8 cellular contexts compared by ENCODE assay signal in genomic region chr9:129413537-129414376, GRCh38.
DNase-seq lines count a peak whose midpoint lies in the region; ATAC-seq and TF ChIP-seq lines count a peak whose summit lies in the region.

No MANE protein-coding gene starts in this region.

- TF ChIP-seq EP300 in SK-N-SH (IDR thresholded peaks at IDR 0.05; ENCODE audit: borderline replicate concordance in 1 of 2, low read depth in 1 of 2, low read length in 1 of 2) = peak in 1 of 2 experiments; percentile 72; a peak in 1 of 4 replicates
- no peak for TF ChIP-seq EP300 in suprapubic skin (IDR thresholded peaks at IDR 0.05)

- peak overlapping the region; percentile 94 to 99 for H3K27ac Mint-ChIP-seq in activated naive CD4-positive, alpha-beta T cell treated with anti-CD3 and anti-CD28 coated beads, Interleukin-2, amount 50 U/mL, for 72 hours

- peaks cover 6% of the 10 kb centered on the region for H3F3A ChIP-seq in SK-N-SH (replicated peaks; ENCODE audit: insufficient read depth)

- H3K9me3 ChIP-seq in SK-N-SH (no peaks in the 10 kb centered on the region), suprapubic skin (no peaks in the 10 kb centered on the region)

- no peak for TF ChIP-seq CTCF in SK-N-SH (IDR thresholded peaks at IDR 0.05)
- TF ChIP-seq CTCF in suprapubic skin (IDR thresholded peaks at IDR 0.05) = no peak

- H2AFZ ChIP-seq in SK-N-SH (ENCODE audit: low read depth) = peak overlapping the region; percentile 86

- peak; percentile 84 for ATAC-seq in HG02610 (IDR thresholded peaks at IDR 0.05; ENCODE audit: unreplicated experiment)
- ATAC-seq in activated naive CD4-positive, alpha-beta T cell treated with anti-CD3 and anti-CD28 coated beads, Interleukin-2, amount 50 U/mL, for 72 hours = peak; percentile 88 to 95

- TF ChIP-seq POLR2A in suprapubic skin (IDR thresholded peaks at IDR 0.05) = peak; percentile 30 to 92

- DNase-seq in NCI-H1092 treated with DMSO at 0.1 percent for 48 hours (lab: John Stamatoyannopoulos, UW) (peak; percentile 94), SK-N-SH (peak; percentile 98), glomerular visceral epithelial cell (ENCODE audit: extremely low spot score) (peak; percentile 98), occipital lobe (lab: John Stamatoyannopoulos, UW) (peak; percentile 94), suprapubic skin (ENCODE audit: low spot score in 2 of 2) (peak; percentile 99)
- peak; percentile 99 for DNase-seq in activated naive CD4-positive, alpha-beta T cell treated with anti-CD3 and anti-CD28 coated beads, Interleukin-2, amount 50 U/mL, for 72 hours (ENCODE audit: low spot score in 2 of 2)

- peak overlapping the region; percentile 83 for H3K4me2 ChIP-seq in SK-N-SH

- POLR2A ChIA-PET in SK-N-SH (lab: Yijun Ruan, JAX) = interaction anchor here (1.2 to 1.8 kb wide), 4 partner anchors 45 to 240 kb away, joined by 3 to 5 read pairs (median 4); partner anchors contain the start of gene IER5L

- H3K36me3 ChIP-seq in SK-N-SH (replicated peaks in 1 of 2; ENCODE audit: control insufficient read depth in 1 of 2, insufficient read depth in 2 of 2, low read length in 1 of 2) (no peaks in the 10 kb centered on the region), suprapubic skin (no peaks in the 10 kb centered on the region)

- TF ChIP-seq RAD21 in SK-N-SH (IDR thresholded peaks at IDR 0.05; ENCODE audit: low read length) = no peak; the same call in 1 of the 2 replicates

- peaks cover 11 to 15% of the 10 kb centered on the region in 2 donors for H3K36me3 Mint-ChIP-seq in activated naive CD4-positive, alpha-beta T cell treated with anti-CD3 and anti-CD28 coated beads, Interleukin-2, amount 50 U/mL, for 72 hours

- peaks cover 21 to 63% of the 10 kb centered on the region in 2 experiments; a peak in 3 of 4 replicates for H3K4me1 ChIP-seq in SK-N-SH (ENCODE audit: control insufficient read depth in 1 of 2, insufficient read depth in 2 of 2, low read depth in 1 of 2, low read length in 1 of 2)
- H3K4me1 ChIP-seq in suprapubic skin = peaks cover 46% of the 10 kb centered on the region

- H4K20me1 ChIP-seq in SK-N-SH (ENCODE audit: insufficient read depth) = no peaks in the 10 kb centered on the region

- H3K4me3 ChIP-seq in GM08714 (ENCODE audit: low read length) = peak overlapping the region; percentile 50; the same call in 1 of the 2 replicates
- peak overlapping the region; percentile 34 to 56; a peak in 3 of 4 replicates for H3K4me3 ChIP-seq in SK-N-SH (ENCODE audit: low read depth in 2 of 2, low read length in 1 of 2)
- peak overlapping the region; percentile 60 for H3K4me3 ChIP-seq in suprapubic skin

- H3K27ac ChIP-seq in SK-N-SH (ENCODE audit: low read depth in 2 of 2, low read length in 1 of 2) = peak overlapping the region; percentile 97 to 99
- peak overlapping the region; percentile 99 for H3K27ac ChIP-seq in suprapubic skin

- peaks cover 13 to 14% of the 10 kb centered on the region in 2 donors for H3K9me3 Mint-ChIP-seq in activated naive CD4-positive, alpha-beta T cell treated with anti-CD3 and anti-CD28 coated beads, Interleukin-2, amount 50 U/mL, for 72 hours

- no peaks in the 10 kb centered on the region for H3K9me2 ChIP-seq in SK-N-SH

- peak overlapping the region; percentile 98 for H3K9ac ChIP-seq in SK-N-SH

- H3K79me2 ChIP-seq in SK-N-SH (ENCODE audit: insufficient read depth) = no peaks in the 10 kb centered on the region

- 2% methylated on average over 9 of the region's 84 CpGs for whole genome bisulfite sequencing in SK-N-SH (ENCODE audit: low lambda C conversion rate)
- under 1% methylated on average over 34 of the region's 84 CpGs for WGBS in suprapubic skin

- no peaks in the 10 kb centered on the region for H3K27me3 ChIP-seq in SK-N-SH (ENCODE audit: insufficient read depth)
- H3K27me3 ChIP-seq in suprapubic skin = no peaks in the 10 kb centered on the region

- CTCF ChIA-PET in SK-N-SH (lab: Yijun Ruan, JAX) = interaction anchor here (0.7 to 0.8 kb wide), 2 partner anchors 22 to 94 kb away, joined by 3 read pairs; no protein-coding TSS in a partner anchor

TF ChIP-seq in SK-N-SH, 30 proteins besides CTCF, POLR2A, EP300 and RAD21 (continues in another document):
- TF ChIP-seq, protein P1, sequence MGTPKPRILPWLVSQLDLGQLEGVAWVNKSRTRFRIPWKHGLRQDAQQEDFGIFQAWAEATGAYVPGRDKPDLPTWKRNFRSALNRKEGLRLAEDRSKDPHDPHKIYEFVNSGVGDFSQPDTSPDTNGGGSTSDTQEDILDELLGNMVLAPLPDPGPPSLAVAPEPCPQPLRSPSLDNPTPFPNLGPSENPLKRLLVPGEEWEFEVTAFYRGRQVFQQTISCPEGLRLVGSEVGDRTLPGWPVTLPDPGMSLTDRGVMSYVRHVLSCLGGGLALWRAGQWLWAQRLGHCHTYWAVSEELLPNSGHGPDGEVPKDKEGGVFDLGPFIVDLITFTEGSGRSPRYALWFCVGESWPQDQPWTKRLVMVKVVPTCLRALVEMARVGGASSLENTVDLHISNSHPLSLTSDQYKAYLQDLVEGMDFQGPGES (IDR thresholded peaks at IDR 0.05; ENCODE audit: low read depth, low read length) = no peak
- TF ChIP-seq SMC3 (IDR thresholded peaks at IDR 0.05; ENCODE audit: low read depth, low read length) (no peak), TCF12 (IDR thresholded peaks at IDR 0.05) (0 out of 2 replicates have a peak, but pooled peaks have one; percentile 25), FOSL2 (IDR thresholded peaks at IDR 0.05; ENCODE audit: borderline replicate concordance, low read depth) (no peak; the same call in 1 of the 2 replicates), NFIC (IDR thresholded peaks at IDR 0.05; ENCODE audit: borderline replicate concordance) (no peak; the same call in 1 of the 2 replicates), CHD2 (IDR thresholded peaks at IDR 0.05; ENCODE audit: low read length, partially characterized antibody) (peak; percentile 65), RCOR1 (IDR thresholded peaks at IDR 0.05; ENCODE audit: low read length) (no peak), REST (IDR thresholded peaks at IDR 0.05; ENCODE audit: low read depth, low read length) (no peak), GABPA (IDR thresholded peaks at IDR 0.05; ENCODE audit: low read depth) (peak; percentile 46), TAF1 (IDR thresholded peaks at IDR 0.05; ENCODE audit: borderline replicate concordance, low read depth, low read length) (no peak; the same call in 1 of the 2 replicates), TEAD4 (IDR thresholded peaks at IDR 0.05; ENCODE audit: borderline replicate concordance, insufficient read depth) (no peak), NRF1 (IDR thresholded peaks at IDR 0.05; ENCODE audit: low read depth, low read length) (peak; percentile 97), MEF2A (IDR thresholded peaks at IDR 0.05; ENCODE audit: borderline replicate concordance, low read depth) (no peak; the same call in 1 of the 2 replicates), MXI1 (IDR thresholded peaks at IDR 0.05; ENCODE audit: low read depth, low read length) (peak; percentile 88), FOXM1 (IDR thresholded peaks at IDR 0.05; ENCODE audit: low read depth) (0 out of 2 replicates have a peak, but pooled peaks have one; percentile 28), RFX5 (IDR thresholded peaks at IDR 0.05; ENCODE audit: low read length) (peak; percentile 38; the same call in 1 of the 2 replicates), SIN3A (IDR thresholded peaks at IDR 0.05; ENCODE audit: borderline replicate concordance, low read depth, low read length) (0 out of 2 replicates have a peak, but pooled peaks have one; percentile 25), EZH2phosphoT487 (IDR thresholded peaks at IDR 0.05; ENCODE audit: borderline replicate concordance, low read depth) (no peak), YY1 (IDR thresholded peaks at IDR 0.05; ENCODE audit: low read depth) (no peak), ELF1 (IDR thresholded peaks at IDR 0.05) (no peak), RXRA (IDR thresholded peaks at IDR 0.05; ENCODE audit: borderline replicate concordance, low read depth) (no peak; the same call in 1 of the 2 replicates), JUND (IDR thresholded peaks at IDR 0.05) (no peak; the same call in 1 of the 2 replicates)
- TF ChIP-seq, protein P2, sequence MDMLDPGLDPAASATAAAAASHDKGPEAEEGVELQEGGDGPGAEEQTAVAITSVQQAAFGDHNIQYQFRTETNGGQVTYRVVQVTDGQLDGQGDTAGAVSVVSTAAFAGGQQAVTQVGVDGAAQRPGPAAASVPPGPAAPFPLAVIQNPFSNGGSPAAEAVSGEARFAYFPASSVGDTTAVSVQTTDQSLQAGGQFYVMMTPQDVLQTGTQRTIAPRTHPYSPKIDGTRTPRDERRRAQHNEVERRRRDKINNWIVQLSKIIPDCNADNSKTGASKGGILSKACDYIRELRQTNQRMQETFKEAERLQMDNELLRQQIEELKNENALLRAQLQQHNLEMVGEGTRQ (IDR thresholded peaks at IDR 0.05; ENCODE audit: borderline replicate concordance, low read depth, low read length) = peak; percentile 14; the same call in 1 of the 2 replicates

Comparison
In these comparisons a context has a peak if more than half of its experiments do, and no peak if none do; other contexts are left out.
1. Peak in every context shown above with its lines: DNase-seq, ATAC-seq, H3K4me3 ChIP-seq and H3K27ac ChIP-seq.